31 cellular contexts compared by ENCODE assay signal in genomic region chr4:186108391-186108790, GRCh38. TPM values are rescaled to one million over a fixed set of nuclear protein-coding genes. Genes with fewer than 3 reads are reported as not detected.
"Had no signal": no experiment of that assay in that cellular context is flagged by ENCODE, and none has a peak within 500 bp of the region (broad histone marks: within the 10 kb centered on the region; RNA-seq: fewer than 3 reads in every experiment).

No MANE protein-coding gene starts in this region.

- H3K27me3 ChIP-seq: pancreas, testis, thyroid gland, vagina had no signal

- H3K4me3 Mint-ChIP-seq: immature natural killer cell; stimulated activated naive B cell treated with anti-CD40 and anti-IgM and Interleukin-4, amounts not matched to agents 10 μg/mL and 1 μg/mL and 100 μg/mL, for 72 hours had no signal

- H3K9me3 Mint-ChIP-seq: immature natural killer cell; naive thymus-derived CD8-positive, alpha-beta T cell; nephron; stimulated activated naive B cell treated with anti-CD40 and anti-IgM and Interleukin-4, amounts not matched to agents 10 μg/mL and 1 μg/mL and 100 μg/mL, for 72 hours had no signal

- ATAC-seq: left colon; left lung; lower lobe of right lung; naive thymus-derived CD8-positive, alpha-beta T cell; pancreas; right cardiac atrium; sciatic nerve; stimulated activated naive B cell treated with anti-CD40 and anti-IgM and Interleukin-4, amounts not matched to agents 10 μg/mL and 1 μg/mL and 100 μg/mL, for 72 hours; stimulated activated naive CD8-positive, alpha-beta T cell treated with anti-CD3 and anti-CD28 coated beads, Interleukin-15, Interleukin-2, amounts not matched to agents 100 U/mL and 50 U/mL, for 24 hours had no signal

- H3K27ac ChIP-seq: left lung, lower lobe of right lung, prostate gland, skin epidermis, stomach, testis, thyroid gland, transverse colon, upper lobe of left lung, vagina had no signal

- H3K36me3 Mint-ChIP-seq: immature natural killer cell had no signal

- H3K4me1 ChIP-seq: left lung, testis had no signal

- H3K27ac Mint-ChIP-seq: immature natural killer cell; naive thymus-derived CD8-positive, alpha-beta T cell; nephron; stimulated activated naive B cell treated with anti-CD40 and anti-IgM and Interleukin-4, amounts not matched to agents 10 μg/mL and 1 μg/mL and 100 μg/mL, for 72 hours had no signal

- H3K4me3 ChIP-seq: left lung, lower lobe of right lung, pancreas, prostate gland, skin epidermis, stomach, testis, thyroid gland, transverse colon, upper lobe of left lung, vagina had no signal

- FAIRE-seq: islet of Langerhans, kidney, pancreas had no signal

- H3K36me3 ChIP-seq: left lung, lower lobe of right lung, pancreas, prostate gland, stomach, thyroid gland, transverse colon, upper lobe of left lung, vagina had no signal

- H3K9me3 ChIP-seq: left lung, lower lobe of right lung, pancreas, prostate gland, stomach, testis, thyroid gland, transverse colon, upper lobe of left lung, vagina had no signal

- DNase-seq: hypothalamus; immature natural killer cell; kidney; left colon; left lung; lower lobe of right lung; mammary epithelial cell; mesenchymal stem cell; naive thymus-derived CD8-positive, alpha-beta T cell; nucleus accumbens; pancreas; posterior cingulate gyrus; retina; right cardiac atrium; stimulated activated CD4-positive, alpha-beta T cell treated with anti-CD3 and anti-CD28 coated beads, Interleukin-12 subunit alpha, Interleukin-12 subunit beta, amount 100 ng/mL, for 4 hours; stimulated activated CD4-positive, alpha-beta T cell treated with anti-CD3 and anti-CD28 coated beads, Interleukin-15, amount 100 ng/mL, for 24 hours; stimulated activated CD4-positive, alpha-beta T cell treated with anti-CD3 and anti-CD28 coated beads, Interleukin-2, amount 100 ng/mL, for 24 hours; stimulated activated CD4-positive, alpha-beta T cell treated with anti-CD3 and anti-CD28 coated beads, Interleukin-4, amount 100 ng/mL, for 1 hour; stimulated activated naive B cell treated with anti-CD40 and anti-IgM and Interleukin-4, amounts not matched to agents 10 μg/mL and 1 μg/mL and 100 μg/mL, for 72 hours; stimulated activated naive CD8-positive, alpha-beta T cell treated with anti-CD3 and anti-CD28 coated beads, Interleukin-15, Interleukin-2, amounts not matched to agents 100 U/mL and 50 U/mL, for 24 hours; stomach; testis; thyroid gland; transverse colon had no signal

RNA-seq across cellular contexts. Expression of gene FAM149A, which starts 3.9 kb away (rescaled TPM):
- polyA plus RNA-seq: immature natural killer cell had no signal
